Comparison of ENCODE assay signal across 8 cellular contexts in the genomic region with DNA sequence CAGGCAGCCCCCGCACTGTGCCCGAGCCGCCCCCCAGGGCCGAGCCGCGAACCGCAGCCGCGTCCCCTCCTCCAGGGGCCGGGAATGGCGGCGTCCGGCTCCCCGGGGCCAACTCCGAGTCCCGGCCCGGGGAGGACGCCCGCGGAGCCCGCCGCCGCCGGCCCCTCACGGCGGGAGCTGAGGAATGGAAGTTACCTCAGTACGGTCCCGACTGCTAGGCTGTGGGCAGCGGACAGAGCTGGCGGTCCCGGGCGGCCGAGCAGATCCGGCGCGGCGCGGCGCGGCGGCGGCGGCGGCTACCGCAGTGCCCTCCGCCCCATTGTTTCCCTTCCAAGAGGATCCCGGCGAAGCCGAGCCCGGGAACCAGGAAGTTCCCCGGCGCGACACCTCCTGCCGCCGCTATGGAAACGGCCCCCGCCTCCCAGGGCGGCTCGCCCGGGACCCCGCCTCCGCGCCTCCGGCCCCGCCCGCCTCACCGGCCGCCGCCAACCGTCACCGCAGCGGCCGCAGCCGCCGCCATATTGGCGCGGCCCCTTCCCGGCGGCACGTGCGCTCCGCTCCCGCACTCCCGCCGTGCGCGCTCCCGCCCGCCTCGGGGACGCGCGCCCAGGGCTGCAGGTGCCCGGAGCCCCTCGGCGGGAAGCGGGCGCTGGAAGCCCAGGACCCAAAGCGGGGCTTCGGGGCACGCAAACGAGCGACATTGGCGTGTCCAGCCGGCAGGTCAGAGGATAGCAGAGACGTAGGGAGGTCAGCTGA. TPM values are rescaled to one million over a fixed set of nuclear protein-coding genes. Genes with fewer than 3 reads are reported as not detected.
DNase-seq lines count a peak whose midpoint lies in the region; ATAC-seq and TF ChIP-seq lines count a peak whose summit lies in the region.

A gene (minus strand): TSS at position 403 of the 756 bp plus-strand sequence. CDS start 14,016 bp downstream, outside the sequence.

- H3K27me3 Mint-ChIP-seq in Caco-2 (ENCODE audit: insufficient read depth, unreplicated experiment), result no peaks in the 10 kb centered on the region
- peaks cover 10 to 11% of the 10 kb centered on the region in 2 donors for H3K27me3 Mint-ChIP-seq in natural killer cell (ENCODE audit: low read depth in 2 of 2)
- H3K27me3 Mint-ChIP-seq in stimulated activated naive CD8-positive, alpha-beta T cell treated with anti-CD3 and anti-CD28 coated beads, Interleukin-15, amount 100 ng/mL, for 72 hours, result no peaks in the 10 kb centered on the region

- no TSS peak for BruUV-seq in Caco-2 (replicated peaks; lab: Mats Ljungman, UMichigan)
- BruUV-seq in Panc1 (replicated peaks; lab: Mats Ljungman, UMichigan), result no TSS peak

- H3K4me3 ChIP-seq in Caco-2 (ENCODE audit: low read depth, low read length) (peak within 1 kb of the TSS; percentile 94), Panc1 (ENCODE audit: low read depth in 2 of 2, low read length in 2 of 2) (peak within 1 kb of the TSS; percentile 79 to 87), fibroblast of pulmonary artery (replicated peaks; ENCODE audit: low read depth, low read length) (peak within 1 kb of the TSS; percentile 80)

- H3K4me1 ChIP-seq in Caco-2, result peaks cover 46% of the 10 kb centered on the region
- H3K4me1 ChIP-seq in Panc1 (ENCODE audit: control insufficient read depth, insufficient read depth, low read length), result peaks cover 22% of the 10 kb centered on the region

- in situ Hi-C loops in Panc1 (cut with HindIII; ENCODE audit: low pct_unique_long_range_greater_than_20kb, low sequenced_read_pairs), result no loop called here

- POLR2A ChIA-PET in Caco-2 (lab: Charles Lee), result interaction anchor here (1.0 kb wide), 1 partner anchor 74 kb away, joined by 3 read pairs; no protein-coding TSS in a partner anchor
- POLR2A ChIA-PET in Panc1 (lab: Charles Lee), result no interaction called here

- H3K27ac Mint-ChIP-seq in Caco-2 (ENCODE audit: unreplicated experiment), result peak within 1 kb of the TSS; percentile 81
- peak within 1 kb of the TSS; percentile 74 to 82 for H3K27ac Mint-ChIP-seq in natural killer cell
- peak within 1 kb of the TSS; percentile 90 to 93 for H3K27ac Mint-ChIP-seq in stimulated activated naive CD8-positive, alpha-beta T cell treated with anti-CD3 and anti-CD28 coated beads, Interleukin-15, amount 100 ng/mL, for 72 hours

- TF ChIP-seq CTCF in Caco-2 (IDR thresholded peaks at IDR 0.05; ENCODE audit: insufficient read depth in 1 of 2, low read depth in 1 of 2, low read length in 1 of 2, severe bottlenecking in 1 of 2, unreplicated experiment in 1 of 2) (no peak), Panc1 (IDR thresholded peaks at IDR 0.05) (no peak), fibroblast of pulmonary artery (IDR thresholded peaks at IDR 0.05; ENCODE audit: low read length, missing control alignments) (no peak), natural killer cell (IDR thresholded peaks at IDR 0.05) (no peak)

- H3K27me3 ChIP-seq in Caco-2 (replicated peaks; ENCODE audit: control insufficient read depth, insufficient read depth, low read length), result no peaks in the 10 kb centered on the region
- no peaks in the 10 kb centered on the region for H3K27me3 ChIP-seq in Panc1 (ENCODE audit: control insufficient read depth, insufficient read depth, low read length)

- H3K36me3 Mint-ChIP-seq in Caco-2 (ENCODE audit: insufficient read depth, unreplicated experiment) (peaks cover 6% of the 10 kb centered on the region), natural killer cell (no peaks in the 10 kb centered on the region)

- no peaks in the 10 kb centered on the region for H3K9me3 Mint-ChIP-seq in Caco-2 (ENCODE audit: unreplicated experiment)
- no peaks in the 10 kb centered on the region for H3K9me3 Mint-ChIP-seq in natural killer cell
- peaks cover 0 to 2% of the 10 kb centered on the region in 2 donors for H3K9me3 Mint-ChIP-seq in stimulated activated naive CD8-positive, alpha-beta T cell treated with anti-CD3 and anti-CD28 coated beads, Interleukin-15, amount 100 ng/mL, for 72 hours

- peak; percentile 95 to 99 for DNase-seq in Caco-2
- peak; percentile 91 for DNase-seq in HT-29 (ENCODE audit: low spot score)
- no peak for DNase-seq in Panc1 (ENCODE audit: low read depth, low spot score)
- DNase-seq in activated effector memory CD4-positive, alpha-beta T cell treated with Interleukin-2 at 50 U/mL for 16 hours, result peak; percentile 40
- peak; percentile 79 for DNase-seq in fibroblast of pulmonary artery (ENCODE audit: low read depth)
- DNase-seq in natural killer cell, result peak; percentile 56
- DNase-seq in stimulated activated naive CD8-positive, alpha-beta T cell treated with anti-CD3 and anti-CD28 coated beads, Interleukin-15, amount 100 ng/mL, for 72 hours, result peak; percentile 45 to 46

- H3K9me3 ChIP-seq in Caco-2 (no peaks in the 10 kb centered on the region), Panc1 (ENCODE audit: control insufficient read depth, insufficient read depth, low read depth, low read length) (no peaks in the 10 kb centered on the region)

- CTCF ChIA-PET in Caco-2 (lab: Charles Lee), result interaction anchor here (0.8 to 2.3 kb wide), 3 partner anchors 94 to 146 kb away, joined by 3 to 8 read pairs (median 4); no protein-coding TSS in a partner anchor
- CTCF ChIA-PET in Panc1 (lab: Charles Lee), result no interaction called here

- ATAC-seq in GM19467 (IDR thresholded peaks at IDR 0.05; ENCODE audit: unreplicated experiment), result peak; percentile 61
- ATAC-seq in Panc1, result peak; percentile 96
- ATAC-seq in natural killer cell, result peak; percentile 73 to 77 (median 75)
- peak; percentile 65 for ATAC-seq in stimulated activated naive CD8-positive, alpha-beta T cell treated with anti-CD3 and anti-CD28 coated beads, Interleukin-15, amount 100 ng/mL, for 72 hours

- H3K4me3 Mint-ChIP-seq in Caco-2 (ENCODE audit: unreplicated experiment) (peak within 1 kb of the TSS; percentile 82), natural killer cell (peak within 1 kb of the TSS; percentile 97)
- peak within 1 kb of the TSS; percentile 84 to 88 for H3K4me3 Mint-ChIP-seq in stimulated activated naive CD8-positive, alpha-beta T cell treated with anti-CD3 and anti-CD28 coated beads, Interleukin-15, amount 100 ng/mL, for 72 hours

- H3K27ac ChIP-seq in Panc1 (ENCODE audit: low read length), result peak within 1 kb of the TSS; percentile 83

- H3K36me3 ChIP-seq in Caco-2 (ENCODE audit: control insufficient read depth, insufficient read depth, low read length) (no peaks in the 10 kb centered on the region), Panc1 (ENCODE audit: control insufficient read depth, insufficient read depth, low read length) (peaks cover 8% of the 10 kb centered on the region)

- intact Hi-C loops in Caco-2 (cut with micrococcal nuclease; ENCODE audit: unreplicated experiment) (loop anchor here (1.0 to 2.0 kb wide), 5 partner anchors 8 to 114 kb away; no protein-coding TSS in a partner anchor), Panc1 (cut with micrococcal nuclease; ENCODE audit: unreplicated experiment) (no loop called here), natural killer cell (cut with micrococcal nuclease) (no loop called here)

- H3K4me1 Mint-ChIP-seq in Caco-2 (ENCODE audit: low read depth, unreplicated experiment), result peaks cover 25% of the 10 kb centered on the region
- H3K4me1 Mint-ChIP-seq in natural killer cell, result peaks cover 16 to 18% of the 10 kb centered on the region in 2 donors
- peaks cover 54% of the 10 kb centered on the region for H3K4me1 Mint-ChIP-seq in stimulated activated naive CD8-positive, alpha-beta T cell treated with anti-CD3 and anti-CD28 coated beads, Interleukin-15, amount 100 ng/mL, for 72 hours

RNA-seq across cellular contexts. Expression of the gene that starts here (rescaled TPM):
- total RNA-seq in Caco-2 (2022) (34.1 and 35.6 TPM in 2 replicates), Panc1 (2021; ENCODE audit: unreplicated experiment) (13.9 TPM), natural killer cell (1 to 10 TPM; 2.3 to 3.7 (median 2.5) TPM)
- total RNA-seq in HT-29 (2014; rRNA removed; shearing (Covaris generic)), result 16.9 and 18.6 TPM in 2 replicates
- polyA plus RNA-seq in Panc1 (2012; ENCODE audit: insufficient read length), result 7.0 TPM
